2 cellular contexts compared by ENCODE assay signal in genomic region chr1:2404142-2404889, GRCh38.
TF ChIP-seq lines count a peak whose summit lies in the region.

No MANE protein-coding gene starts in this region.

TF ChIP-seq in SK-N-SH, 30 proteins besides CTCF, POLR2A, EP300 and RAD21 (continued from another document):
- TF ChIP-seq POLR2AphosphoS5 (IDR thresholded peaks at IDR 0.05; ENCODE audit: low read depth, low read length), result peak; percentile 21; the same call in 1 of the 2 replicates

TF ChIP-seq in SK-N-SH treated with all-trans-retinoic acid at 6 μM for 48 hours, 23 proteins besides CTCF, POLR2A, EP300 and RAD21:
- no peak for TF ChIP-seq POU6F1 (CRISPR knock-in tag; IDR thresholded peaks at IDR 0.05; ENCODE audit: borderline replicate concordance, low read depth)
- no peak for TF ChIP-seq SNAI2 (CRISPR knock-in tag; IDR thresholded peaks at IDR 0.05)
- TF ChIP-seq TSHZ2 (CRISPR knock-in tag; IDR thresholded peaks at IDR 0.05), result no peak
- no peak for TF ChIP-seq ZFP30 (CRISPR knock-in tag; IDR thresholded peaks at IDR 0.05)
- no peak for TF ChIP-seq PPARA (CRISPR knock-in tag; IDR thresholded peaks at IDR 0.05; ENCODE audit: borderline replicate concordance)
- TF ChIP-seq RARB (CRISPR knock-in tag; IDR thresholded peaks at IDR 0.05), result no peak
- TF ChIP-seq CSRNP3 (CRISPR knock-in tag; IDR thresholded peaks at IDR 0.05), result no peak
- no peak for TF ChIP-seq PATZ1 (CRISPR knock-in tag; IDR thresholded peaks at IDR 0.05; ENCODE audit: borderline replicate concordance)
- TF ChIP-seq BACH2 (CRISPR knock-in tag; IDR thresholded peaks at IDR 0.05; ENCODE audit: borderline replicate concordance), result no peak
- no peak for TF ChIP-seq ZNF8 (CRISPR knock-in tag; IDR thresholded peaks at IDR 0.05)
- no peak for TF ChIP-seq ZNF70 (CRISPR knock-in tag; IDR thresholded peaks at IDR 0.05)
- no peak for TF ChIP-seq CREB5 (CRISPR knock-in tag; IDR thresholded peaks at IDR 0.05; ENCODE audit: low read depth)
- TF ChIP-seq ISL1 (CRISPR knock-in tag; IDR thresholded peaks at IDR 0.05), result no peak
- no peak for TF ChIP-seq GLIS3 (CRISPR knock-in tag; IDR thresholded peaks at IDR 0.05)
- TF ChIP-seq ZC3H10 (CRISPR knock-in tag; IDR thresholded peaks at IDR 0.05), result no peak
- TF ChIP-seq ARNTL (CRISPR knock-in tag; IDR thresholded peaks at IDR 0.05; ENCODE audit: borderline replicate concordance, low read depth), result no peak
TF ChIP-seq in SK-N-SH treated with all-trans-retinoic acid at 6 μM for 48 hours: peak in this region for 0.
